Comparison of ENCODE assay signal across 1 cellular context in the genomic region with DNA sequence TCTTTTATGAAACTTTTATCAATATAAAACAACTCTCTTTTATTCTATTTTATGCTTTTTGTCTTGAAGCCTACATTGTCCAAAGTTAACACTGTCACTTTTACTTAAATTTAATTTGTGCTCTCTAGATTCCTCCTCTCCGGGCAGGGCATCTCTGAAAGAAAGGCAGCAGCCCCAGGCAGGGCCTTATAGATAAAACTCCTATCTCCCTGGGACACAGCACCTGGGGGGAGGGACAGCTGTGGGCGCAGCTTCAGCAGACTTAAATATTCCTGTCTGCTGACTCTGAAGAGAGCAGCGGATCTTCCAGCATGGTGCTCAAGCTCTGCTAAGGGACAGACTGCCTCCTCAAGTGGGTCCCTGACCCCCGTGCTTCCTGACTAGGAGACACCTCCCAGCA.
TF ChIP-seq lines count a peak whose summit lies in the region.

No MANE protein-coding gene starts in this region.

TF ChIP-seq in K562, 482 proteins besides CTCF, POLR2A, EP300 and RAD21 (continued from another document and continues in another):
- no peak for TF ChIP-seq ZBTB5 (IDR thresholded peaks at IDR 0.05)
- 0 out of 2 replicates have a peak, but pooled peaks have one; percentile 38 for TF ChIP-seq MXI1 (IDR thresholded peaks at IDR 0.05; ENCODE audit: low read depth, low read length)
- TF ChIP-seq VEZF1 (CRISPR knock-in tag; IDR thresholded peaks at IDR 0.05): peak; percentile 83
- peak; percentile 65; the same call in 1 of the 2 replicates for TF ChIP-seq RNF2 (IDR thresholded peaks at IDR 0.05)
- no peak for TF ChIP-seq ZBTB2 (IDR thresholded peaks at IDR 0.05)
- peak; percentile 97 for TF ChIP-seq CBFA2T3 (IDR thresholded peaks at IDR 0.05)
- no peak for TF ChIP-seq SUPT5H (IDR thresholded peaks at IDR 0.05)
- peak; percentile 89 for TF ChIP-seq PML (IDR thresholded peaks at IDR 0.05; ENCODE audit: low read length)
- TF ChIP-seq, protein P1, sequence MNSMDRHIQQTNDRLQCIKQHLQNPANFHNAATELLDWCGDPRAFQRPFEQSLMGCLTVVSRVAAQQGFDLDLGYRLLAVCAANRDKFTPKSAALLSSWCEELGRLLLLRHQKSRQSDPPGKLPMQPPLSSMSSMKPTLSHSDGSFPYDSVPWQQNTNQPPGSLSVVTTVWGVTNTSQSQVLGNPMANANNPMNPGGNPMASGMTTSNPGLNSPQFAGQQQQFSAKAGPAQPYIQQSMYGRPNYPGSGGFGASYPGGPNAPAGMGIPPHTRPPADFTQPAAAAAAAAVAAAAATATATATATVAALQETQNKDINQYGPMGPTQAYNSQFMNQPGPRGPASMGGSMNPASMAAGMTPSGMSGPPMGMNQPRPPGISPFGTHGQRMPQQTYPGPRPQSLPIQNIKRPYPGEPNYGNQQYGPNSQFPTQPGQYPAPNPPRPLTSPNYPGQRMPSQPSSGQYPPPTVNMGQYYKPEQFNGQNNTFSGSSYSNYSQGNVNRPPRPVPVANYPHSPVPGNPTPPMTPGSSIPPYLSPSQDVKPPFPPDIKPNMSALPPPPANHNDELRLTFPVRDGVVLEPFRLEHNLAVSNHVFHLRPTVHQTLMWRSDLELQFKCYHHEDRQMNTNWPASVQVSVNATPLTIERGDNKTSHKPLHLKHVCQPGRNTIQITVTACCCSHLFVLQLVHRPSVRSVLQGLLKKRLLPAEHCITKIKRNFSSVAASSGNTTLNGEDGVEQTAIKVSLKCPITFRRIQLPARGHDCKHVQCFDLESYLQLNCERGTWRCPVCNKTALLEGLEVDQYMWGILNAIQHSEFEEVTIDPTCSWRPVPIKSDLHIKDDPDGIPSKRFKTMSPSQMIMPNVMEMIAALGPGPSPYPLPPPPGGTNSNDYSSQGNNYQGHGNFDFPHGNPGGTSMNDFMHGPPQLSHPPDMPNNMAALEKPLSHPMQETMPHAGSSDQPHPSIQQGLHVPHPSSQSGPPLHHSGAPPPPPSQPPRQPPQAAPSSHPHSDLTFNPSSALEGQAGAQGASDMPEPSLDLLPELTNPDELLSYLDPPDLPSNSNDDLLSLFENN (IDR thresholded peaks at IDR 0.05; ENCODE audit: low read depth in 2 of 2, low read length in 2 of 2): peak in 1 of 2 experiments; percentile 89; a peak in 2 of 4 replicates
- TF ChIP-seq DPF2 (IDR thresholded peaks at IDR 0.05): peak; percentile 90
- peak; percentile 82 for TF ChIP-seq SMAD4 (CRISPR knock-in tag; conservative IDR thresholded peaks at IDR 0.05)
- peak; percentile 95 for TF ChIP-seq TCF3 (CRISPR knock-in tag; IDR thresholded peaks at IDR 0.05)
- peak in 1 of 2 experiments; percentile 33; a peak in 1 of 4 replicates for TF ChIP-seq ETV6 (IDR thresholded peaks at IDR 0.05; ENCODE audit: borderline replicate concordance in 1 of 2, low read depth in 2 of 2, low read length in 1 of 2)
- TF ChIP-seq ETV6 (CRISPR knock-in tag; IDR thresholded peaks at IDR 0.05; ENCODE audit: borderline replicate concordance): no peak
- TF ChIP-seq GATA2 (CRISPR knock-in tag; IDR thresholded peaks at IDR 0.05): peak; percentile 92
- TF ChIP-seq SMC3 (conservative IDR thresholded peaks at IDR 0.05; ENCODE audit: insufficient read depth, low read depth, low read length): no peak
- no peak for TF ChIP-seq YBX1 (IDR thresholded peaks at IDR 0.05)
- peak; percentile 74; the same call in 1 of the 2 replicates for TF ChIP-seq SMARCC2 (IDR thresholded peaks at IDR 0.05; ENCODE audit: low read depth)
- TF ChIP-seq TBL1XR1 (IDR thresholded peaks at IDR 0.05; ENCODE audit: low read length in 2 of 2): peak in 1 of 2 experiments; percentile 76; a peak in 1 of 4 replicates
- TF ChIP-seq TAF1 (IDR thresholded peaks at IDR 0.05; ENCODE audit: control insufficient read depth, extremely low read depth, insufficient read depth, low read length, severe bottlenecking): peak; percentile 42
- peak; percentile 91 for TF ChIP-seq KLF16 (IDR thresholded peaks at IDR 0.05)
- peak; percentile 89 for TF ChIP-seq SMARCA4 (IDR thresholded peaks at IDR 0.05)
- TF ChIP-seq NCOA1 (IDR thresholded peaks at IDR 0.05; ENCODE audit: low read depth): peak; percentile 33; the same call in 1 of the 2 replicates
- peak; percentile 78 for TF ChIP-seq LEF1 (IDR thresholded peaks at IDR 0.05)
- no peak for TF ChIP-seq NFXL1 (CRISPR knock-in tag; IDR thresholded peaks at IDR 0.05)
- TF ChIP-seq KDM2B (CRISPR knock-in tag; IDR thresholded peaks at IDR 0.05): no peak
- peak in 1 of 2 experiments; percentile 70; a peak in 1 of 3 replicates for TF ChIP-seq CBX3 (IDR thresholded peaks at IDR 0.05; ENCODE audit: borderline replicate concordance in 1 of 2, low read length in 2 of 2)
- TF ChIP-seq, protein P2, sequence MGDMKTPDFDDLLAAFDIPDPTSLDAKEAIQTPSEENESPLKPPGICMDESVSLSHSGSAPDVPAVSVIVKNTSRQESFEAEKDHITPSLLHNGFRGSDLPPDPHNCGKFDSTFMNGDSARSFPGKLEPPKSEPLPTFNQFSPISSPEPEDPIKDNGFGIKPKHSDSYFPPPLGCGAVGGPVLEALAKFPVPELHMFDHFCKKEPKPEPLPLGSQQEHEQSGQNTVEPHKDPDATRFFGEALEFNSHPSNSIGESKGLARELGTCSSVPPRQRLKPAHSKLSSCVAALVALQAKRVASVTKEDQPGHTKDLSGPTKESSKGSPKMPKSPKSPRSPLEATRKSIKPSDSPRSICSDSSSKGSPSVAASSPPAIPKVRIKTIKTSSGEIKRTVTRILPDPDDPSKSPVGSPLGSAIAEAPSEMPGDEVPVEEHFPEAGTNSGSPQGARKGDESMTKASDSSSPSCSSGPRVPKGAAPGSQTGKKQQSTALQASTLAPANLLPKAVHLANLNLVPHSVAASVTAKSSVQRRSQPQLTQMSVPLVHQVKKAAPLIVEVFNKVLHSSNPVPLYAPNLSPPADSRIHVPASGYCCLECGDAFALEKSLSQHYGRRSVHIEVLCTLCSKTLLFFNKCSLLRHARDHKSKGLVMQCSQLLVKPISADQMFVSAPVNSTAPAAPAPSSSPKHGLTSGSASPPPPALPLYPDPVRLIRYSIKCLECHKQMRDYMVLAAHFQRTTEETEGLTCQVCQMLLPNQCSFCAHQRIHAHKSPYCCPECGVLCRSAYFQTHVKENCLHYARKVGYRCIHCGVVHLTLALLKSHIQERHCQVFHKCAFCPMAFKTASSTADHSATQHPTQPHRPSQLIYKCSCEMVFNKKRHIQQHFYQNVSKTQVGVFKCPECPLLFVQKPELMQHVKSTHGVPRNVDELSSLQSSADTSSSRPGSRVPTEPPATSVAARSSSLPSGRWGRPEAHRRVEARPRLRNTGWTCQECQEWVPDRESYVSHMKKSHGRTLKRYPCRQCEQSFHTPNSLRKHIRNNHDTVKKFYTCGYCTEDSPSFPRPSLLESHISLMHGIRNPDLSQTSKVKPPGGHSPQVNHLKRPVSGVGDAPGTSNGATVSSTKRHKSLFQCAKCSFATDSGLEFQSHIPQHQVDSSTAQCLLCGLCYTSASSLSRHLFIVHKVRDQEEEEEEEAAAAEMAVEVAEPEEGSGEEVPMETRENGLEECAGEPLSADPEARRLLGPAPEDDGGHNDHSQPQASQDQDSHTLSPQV (IDR thresholded peaks at IDR 0.05): peak; percentile 46; the same call in 1 of the 2 replicates
- TF ChIP-seq POLR2AphosphoS5 (IDR thresholded peaks at IDR 0.05; ENCODE audit: control insufficient read depth, insufficient read depth, low read depth, low read length): peak; percentile 97
- TF ChIP-seq ETV5 (CRISPR knock-in tag; IDR thresholded peaks at IDR 0.05; ENCODE audit: low read depth): 0 out of 2 replicates have a peak, but pooled peaks have one; percentile 24
- 0 out of 2 replicates have a peak, but pooled peaks have one; percentile 15 for TF ChIP-seq CREM (IDR thresholded peaks at IDR 0.05; ENCODE audit: low read depth)
- TF ChIP-seq MEF2A (IDR thresholded peaks at IDR 0.05; ENCODE audit: control insufficient read depth, low read depth, low read length): 0 out of 2 replicates have a peak, but pooled peaks have one; percentile 25
- TF ChIP-seq CBFA2T2 (conservative IDR thresholded peaks at IDR 0.05): peak; percentile 95
- peak; percentile 52; the same call in 1 of the 2 replicates for TF ChIP-seq ARID3A (IDR thresholded peaks at IDR 0.05; ENCODE audit: borderline replicate concordance, low read depth, low read length)
- peak; percentile 94 for TF ChIP-seq CHAMP1 (IDR thresholded peaks at IDR 0.05)
- peak; percentile 64 for TF ChIP-seq CXXC5 (CRISPR knock-in tag; IDR thresholded peaks at IDR 0.05)
- TF ChIP-seq TEAD4 (IDR thresholded peaks at IDR 0.05; ENCODE audit: low read length): peak; percentile 94
- no peak for TF ChIP-seq TEAD4 (CRISPR knock-in tag; IDR thresholded peaks at IDR 0.05; ENCODE audit: borderline replicate concordance)
- TF ChIP-seq RBM14 (IDR thresholded peaks at IDR 0.05; ENCODE audit: borderline replicate concordance, insufficient read depth, low read depth, low read length): no peak
- TF ChIP-seq STAG1 (CRISPR knock-in tag; IDR thresholded peaks at IDR 0.05; ENCODE audit: borderline replicate concordance): no peak
- TF ChIP-seq PHF20 (IDR thresholded peaks at IDR 0.05; ENCODE audit: partially characterized antibody): no peak
- TF ChIP-seq JUND (IDR thresholded peaks at IDR 0.05; ENCODE audit: borderline replicate concordance, low read depth, low read length): peak; percentile 35; the same call in 1 of the 2 replicates
- no peak for TF ChIP-seq JUND (tag; IDR thresholded peaks at IDR 0.05; ENCODE audit: borderline replicate concordance, low read depth, low read length)
- TF ChIP-seq RFX1 (IDR thresholded peaks at IDR 0.05): peak; percentile 48
- TF ChIP-seq XRCC5 (IDR thresholded peaks at IDR 0.05; ENCODE audit: low read depth, low read length): no peak
- no peak for TF ChIP-seq TFAM (CRISPR knock-in tag; conservative IDR thresholded peaks at IDR 0.05)
- TF ChIP-seq BHLHE40 (IDR thresholded peaks at IDR 0.05; ENCODE audit: low read length): peak; percentile 46; the same call in 1 of the 2 replicates
- TF ChIP-seq NCOR1 (IDR thresholded peaks at IDR 0.05): peak; percentile 91
- TF ChIP-seq CC2D1A (IDR thresholded peaks at IDR 0.05): peak; percentile 92
- TF ChIP-seq MAZ (CRISPR knock-in tag; conservative IDR thresholded peaks at IDR 0.05 in 1 of 2, IDR thresholded peaks at IDR 0.05 in 1 of 2): peak in 1 of 2 experiments; percentile 42; a peak in 1 of 4 replicates
- no peak for TF ChIP-seq PTTG1 (tag; IDR thresholded peaks at IDR 0.05; ENCODE audit: low read depth)
